ENCODE assay signal across 8 cellular contexts in the genomic region with DNA sequence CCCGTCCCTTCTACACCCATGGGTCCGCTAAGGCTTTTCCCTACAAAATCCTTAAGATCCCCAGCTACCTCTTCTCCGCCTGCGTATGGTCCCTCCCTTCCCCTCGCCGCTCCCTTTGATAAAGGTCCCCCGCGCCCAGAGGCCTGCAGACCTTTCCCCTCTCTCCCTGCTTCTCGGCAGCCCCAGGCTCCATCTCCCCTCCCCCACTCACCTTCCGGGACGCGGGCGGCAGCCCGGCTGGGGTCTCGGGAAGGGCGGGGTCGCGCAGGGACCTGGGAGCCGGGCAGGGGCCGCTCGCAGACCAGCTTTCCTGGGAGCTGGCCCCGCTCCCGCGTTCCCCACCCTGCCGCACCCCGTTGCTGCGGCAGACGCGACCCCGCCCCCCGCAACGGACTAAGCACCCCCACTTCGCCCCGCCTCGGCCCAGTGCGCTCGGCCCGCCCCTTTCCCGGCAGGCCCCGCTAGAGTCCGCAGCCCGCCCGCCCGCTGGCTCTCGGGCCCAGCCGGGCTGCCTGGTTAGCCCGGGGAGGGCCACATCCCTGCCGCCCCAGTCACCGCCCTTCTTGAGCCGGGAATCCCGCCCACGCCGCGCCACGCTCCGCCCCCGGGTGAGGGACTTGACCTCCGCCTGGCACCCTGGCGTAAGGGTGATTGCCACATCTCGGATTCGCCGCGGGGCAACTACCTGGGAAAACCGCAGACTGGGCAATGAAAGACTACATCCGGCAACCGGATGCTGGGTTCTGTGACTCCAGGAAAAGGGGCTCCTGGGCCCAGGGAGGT. TPM values are rescaled to one million over a fixed set of nuclear protein-coding genes. Genes with fewer than 3 reads are reported as not detected.
DNase-seq lines count a peak whose midpoint lies in the region; ATAC-seq and TF ChIP-seq lines count a peak whose summit lies in the region.

FLOT1 (minus strand) TSS at position 372 of the 783 bp plus-strand sequence. CDS start 498 bp downstream, outside the sequence.

- H3K4me1 ChIP-seq in SJSA1 (replicated peaks) (peaks cover 56% of the 10 kb centered on the region), foreskin keratinocyte (peaks cover 15% of the 10 kb centered on the region), neuron (ENCODE audit: insufficient read depth, low read length) (peaks cover 21% of the 10 kb centered on the region)

- DNase-seq in Daoy (ENCODE audit: low read depth) (peak; percentile 100), GOT3 (lab: John Stamatoyannopoulos, UW) (peak; percentile 92), MG63 (peak; percentile 98), SJSA1 (ENCODE audit: low read depth in 1 of 2, low spot score in 2 of 2) (peak; percentile 97 to 99), foreskin keratinocyte (peak; percentile 93 to 95), stromal cell of bone marrow (ENCODE audit: low read depth) (peak; percentile 94)
- peak; percentile 63 to 72 (median 64) for DNase-seq in activated naive CD4-positive, alpha-beta T cell (lab: John Stamatoyannopoulos, UW)

- TF ChIP-seq CTCF in foreskin keratinocyte (conservative IDR thresholded peaks at IDR 0.05), result peak; percentile 29

- H2AFZ ChIP-seq in neuron (ENCODE audit: low read depth, low read length), result peak within 1 kb of the TSS; percentile 84

- H3K9me3 ChIP-seq in MG63 (no peaks in the 10 kb centered on the region), SJSA1 (replicated peaks) (no peaks in the 10 kb centered on the region), neuron (ENCODE audit: low read length) (no peaks in the 10 kb centered on the region)

- H3K36me3 ChIP-seq in MG63 (peaks cover 50% of the 10 kb centered on the region), SJSA1 (peaks cover 63% of the 10 kb centered on the region), neuron (ENCODE audit: insufficient read depth, low read length) (peaks cover 35% of the 10 kb centered on the region)

- no peaks in the 10 kb centered on the region for H3K27me3 ChIP-seq in MG63
- no peaks in the 10 kb centered on the region for H3K27me3 ChIP-seq in SJSA1 (replicated peaks)
- no peaks in the 10 kb centered on the region for H3K27me3 ChIP-seq in foreskin keratinocyte
- H3K27me3 ChIP-seq in neuron (ENCODE audit: insufficient read depth, low read length), result no peaks in the 10 kb centered on the region

- peak within 1 kb of the TSS; percentile 64 for H3K4me3 ChIP-seq in MG63
- H3K4me3 ChIP-seq in SJSA1, result peak within 1 kb of the TSS; percentile 62
- peak within 1 kb of the TSS; percentile 91 for H3K4me3 ChIP-seq in neuron (ENCODE audit: low read length)

- H3K27ac ChIP-seq in SJSA1 (peak within 1 kb of the TSS; percentile 61), foreskin keratinocyte (peak within 1 kb of the TSS; percentile 85)

- peak; percentile 80 for ATAC-seq in foreskin keratinocyte

RNA-seq across cellular contexts. Expression of gene FLOT1, which starts in this region (rescaled TPM):
- total RNA-seq in Daoy (2014; rRNA removed; shearing (Covaris generic)), result 370 and 430 TPM in 2 replicates
- total RNA-seq in MG63 (2014; rRNA removed; shearing (Covaris generic); ENCODE audit: low replicate concordance), result 111 and 137 TPM in 2 replicates
- total RNA-seq in SJSA1 (2014; rRNA removed; shearing (Covaris generic)), result 200 and 254 TPM in 2 replicates
- total RNA-seq in foreskin keratinocyte, result 50.0 and 62.6 TPM in 2 replicates
- polyA plus RNA-seq in foreskin keratinocyte, result 57.4 and 72.2 TPM in 2 replicates

Comparison
In these comparisons a context has a peak if more than half of its experiments do, and no peak if none do; other contexts are left out.
1. Peak in every context shown above with its lines: DNase-seq, ATAC-seq, H3K4me3 ChIP-seq and H3K27ac ChIP-seq.